18 cellular contexts compared by ENCODE assay signal in the genomic region with DNA sequence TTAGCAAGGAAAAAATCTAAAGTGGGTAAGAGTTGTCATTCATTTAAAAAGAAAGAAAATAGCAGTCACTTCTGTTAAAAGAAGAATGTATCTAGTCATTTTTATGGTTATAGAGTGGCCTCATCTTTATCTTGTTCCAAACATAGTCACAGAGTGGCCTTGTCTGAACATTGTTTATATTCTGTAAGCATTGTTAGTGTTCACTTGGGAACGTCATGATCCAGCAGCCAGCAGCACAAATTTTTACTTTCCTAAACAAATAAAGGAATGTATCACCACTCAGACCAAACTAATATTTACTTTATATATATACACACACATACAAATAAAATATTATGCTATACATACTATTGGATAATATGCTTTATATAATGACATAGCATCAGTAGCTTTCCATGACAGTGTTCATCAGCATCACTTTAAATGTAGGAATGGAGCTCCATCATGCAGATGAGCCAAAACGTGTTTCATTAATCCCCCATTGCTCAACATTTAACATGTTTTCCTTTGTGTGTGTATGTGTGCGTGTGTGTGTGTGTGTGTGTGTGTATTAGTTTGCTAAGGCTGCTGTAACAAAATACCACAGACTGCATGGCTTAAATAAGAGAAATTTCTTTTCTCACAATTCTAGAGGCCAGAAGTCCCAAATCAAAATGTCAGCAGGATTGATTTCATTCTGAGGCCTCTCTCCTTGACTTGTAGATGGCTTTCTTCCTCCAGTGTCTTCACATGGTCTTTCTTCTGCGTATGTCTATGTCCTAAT.
"Had no signal": no experiment of that assay in that cellular context is flagged by ENCODE, and none has a peak within 500 bp of the region (broad histone marks: within the 10 kb centered on the region; RNA-seq: fewer than 3 reads in every experiment).

No MANE protein-coding gene starts in this region.

- H3K9me2 ChIP-seq: SK-N-SH had no signal

- H3K27me3 ChIP-seq: gastrocnemius medialis, neutrophil, thyroid gland had no signal

- H3K27ac ChIP-seq: coronary artery, gastrocnemius medialis, left ventricle myocardium inferior, neutrophil, thyroid gland had no signal

- DNase-seq: activated CD4-positive, alpha-beta T cell treated with anti-CD3 and anti-CD28 coated beads for 48 hours; activated CD8-positive, alpha-beta memory T cell treated with anti-CD3 and anti-CD28 coated beads, Interleukin-2, amount 50 U/mL, for 4 hours; activated CD8-positive, alpha-beta T cell treated with anti-CD3 and anti-CD28 coated beads for 36 hours; activated effector memory CD4-positive, alpha-beta T cell treated with anti-CD3 and anti-CD28 coated beads, Interleukin-2, amount 50 U/mL, for 16 hours; activated T-cell treated with anti-CD3 and anti-CD28 coated beads, Interleukin-2, amount 50 U/mL, for 48 hours; amniotic stem cell; effector CD4-positive, alpha-beta T cell; gastrocnemius medialis; left ventricle myocardium inferior; mucosa of descending colon; natural killer cell; right cardiac atrium; SK-N-SH; stimulated activated naive CD8-positive, alpha-beta T cell treated with anti-CD3 and anti-CD28 coated beads, Interleukin-15, amount 100 ng/mL, for 72 hours; T-helper 1 cell; thyroid gland had no signal

- H3K36me3 ChIP-seq: gastrocnemius medialis, left ventricle myocardium inferior, neutrophil, thyroid gland had no signal

- H3K4me3 ChIP-seq: coronary artery, gastrocnemius medialis, left ventricle myocardium inferior, mucosa of descending colon, thyroid gland had no signal

- H3K4me2 ChIP-seq: SK-N-SH had no signal

- ATAC-seq: gastrocnemius medialis, mucosa of descending colon, right cardiac atrium had no signal

- H3K9me3 ChIP-seq: gastrocnemius medialis, left ventricle myocardium inferior, mucosa of descending colon, neutrophil, SK-N-SH, thyroid gland had no signal

- H3K9ac ChIP-seq: SK-N-SH had no signal
